8 cellular contexts compared by ENCODE assay signal in the genomic region with DNA sequence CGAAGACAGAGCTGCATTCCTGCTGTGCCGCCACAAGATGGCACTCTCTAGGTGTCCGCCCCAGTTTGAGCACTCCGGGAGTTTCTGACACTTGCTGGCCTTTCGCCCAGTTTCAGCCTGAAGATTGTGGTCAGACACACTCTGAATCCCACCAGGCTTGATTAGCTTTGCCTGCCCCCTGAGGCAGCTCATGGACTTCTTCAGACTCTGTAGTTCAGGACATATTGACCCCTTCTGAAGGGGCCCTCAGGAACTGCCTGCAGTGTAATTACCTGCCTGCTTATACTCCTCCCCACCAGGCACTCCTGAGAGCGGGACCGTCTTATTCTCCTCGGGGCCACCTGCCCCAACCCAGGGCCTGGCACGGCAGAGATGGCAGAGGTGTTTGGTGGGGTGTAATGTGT.
DNase-seq lines count a peak whose midpoint lies in the region; ATAC-seq and TF ChIP-seq lines count a peak whose summit lies in the region.

No MANE protein-coding gene starts in this region.

- H3K9me3 ChIP-seq in mucosa of stomach (ENCODE audit: control insufficient read depth, low read length), result no peaks in the 10 kb centered on the region

- peaks cover 4% of the 10 kb centered on the region for H3K4me1 ChIP-seq in mucosa of stomach (ENCODE audit: control insufficient read depth, insufficient read depth, low read length)

- H3K9ac ChIP-seq in mucosa of stomach (ENCODE audit: low read length), result peak overlapping the region; percentile 5

- no peak overlapping the region for H3K4me3 ChIP-seq in mucosa of stomach (ENCODE audit: low read length)

- H3K36me3 ChIP-seq in mucosa of stomach (ENCODE audit: control insufficient read depth, insufficient read depth, low read length), result no peaks in the 10 kb centered on the region

- peak; percentile 93 for TF ChIP-seq CTCF in AG09319 (IDR thresholded peaks at IDR 0.05; ENCODE audit: low read depth, low read length)

- ATAC-seq in GM18909 (IDR thresholded peaks at IDR 0.05; ENCODE audit: poor library complexity, unreplicated experiment), result peak; percentile 72
- peak; percentile 86 for ATAC-seq in HG03432 (IDR thresholded peaks at IDR 0.05; ENCODE audit: unreplicated experiment)

- peaks cover 5% of the 10 kb centered on the region for H3K27me3 ChIP-seq in mucosa of stomach (ENCODE audit: control insufficient read depth, insufficient read depth, low read length)

- DNase-seq in AG09319 (ENCODE audit: extremely low read depth, low read depth) (peak; percentile 59), NCI-H82 treated with DMSO at 0.1 percent for 48 hours (lab: John Stamatoyannopoulos, UW; ENCODE audit: unreplicated experiment) (peak; percentile 33), epidermal melanocyte (ENCODE audit: insufficient read length, low spot score) (peak; percentile 71)
- peak in 2 of 3 experiments; percentile 30 to 33 for DNase-seq in activated CD8-positive, alpha-beta memory T cell treated with anti-CD3 and anti-CD28 coated beads for 48 hours (ENCODE audit: low read depth in 2 of 3, low spot score in 2 of 3)
- peak in 5 of 6 experiments; percentile 8 to 47 (median 23) for DNase-seq in stimulated activated naive CD4-positive, alpha-beta T cell (lab: John Stamatoyannopoulos, UW)
